In genomic region chr3:117398166-117398954, GRCh38 we compare ENCODE assay signal across 14 cellular contexts.
DNase-seq lines count a peak whose midpoint lies in the region; ATAC-seq lines count a peak whose summit lies in the region.
"Had no signal": no experiment of that assay in that cellular context is flagged by ENCODE, and none has a peak within 500 bp of the region (broad histone marks: within the 10 kb centered on the region; RNA-seq: fewer than 3 reads in every experiment).

No MANE protein-coding gene starts in this region.

- H3K27ac ChIP-seq in angular gyrus (ENCODE audit: low read depth, low read length) = peak overlapping the region; percentile 76
- H3K27ac ChIP-seq: breast epithelium had no signal

- ATAC-seq in HG03565 (IDR thresholded peaks at IDR 0.05; ENCODE audit: unreplicated experiment) (no peak), HG03571 (IDR thresholded peaks at IDR 0.05; ENCODE audit: unreplicated experiment) (no peak)
- ATAC-seq: activated CD4-positive, CD25-positive, alpha-beta regulatory T cell treated with anti-CD3 and anti-CD28 coated beads, Interleukin-2, amount 50 U/mL, for 24 hours; activated T-cell treated with anti-CD3 and anti-CD28 coated beads, Interleukin-2, amount 50 U/mL, for 4 hours; naive thymus-derived CD8-positive, alpha-beta T cell had no signal

- peaks cover 2% of the 10 kb centered on the region; the same call in 1 of the 2 replicates for H3K27me3 ChIP-seq in HAP-1 (ENCODE audit: low read depth)
- H3K27me3 ChIP-seq: breast epithelium had no signal

- peaks cover 4% of the 10 kb centered on the region; the same call in 1 of the 2 replicates for H3K4me1 ChIP-seq in HAP-1
- H3K4me1 ChIP-seq: breast epithelium had no signal

- H3K9me3 ChIP-seq in HAP-1 = no peaks in the 10 kb centered on the region
- H3K9me3 ChIP-seq: breast epithelium had no signal

- peak; percentile 60 for DNase-seq in COLO668 (lab: John Stamatoyannopoulos, UW; ENCODE audit: unreplicated experiment)
- peak; percentile 34 to 44 for DNase-seq in NCI-H1930 (lab: John Stamatoyannopoulos, UW)
- DNase-seq in iPS-NIHi7 (ENCODE audit: extremely low spot score) = peak; percentile 43
- no peak for DNase-seq in foreskin melanocyte
- DNase-seq in HAP-1 (ENCODE audit: low spot score in 2 of 2) = no peak
- DNase-seq: activated T-cell treated with anti-CD3 and anti-CD28 coated beads, Interleukin-2, amount 50 U/mL, for 4 hours; DMS 273 treated with DMSO at 0.1 percent for 48 hours; Karpas-422; naive thymus-derived CD8-positive, alpha-beta T cell had no signal

- in situ Hi-C loops in HAP-1 (cut with MboI; ENCODE audit: low sequenced_read_pairs) = no loop called here

- H3K4me3 ChIP-seq in HAP-1 = no peak overlapping the region
- H3K4me3 ChIP-seq: breast epithelium had no signal

- no peaks in the 10 kb centered on the region for H3K36me3 ChIP-seq in HAP-1 (replicated peaks)
- H3K36me3 ChIP-seq: breast epithelium had no signal

Comparison
In these comparisons a context has a peak if more than half of its experiments do, and no peak if none do; other contexts are left out.
1. DNase-seq: peak in COLO668 (single experiment), NCI-H1930 (2 of 2) and iPS-NIHi7 (single experiment); none in foreskin melanocyte (single experiment) and HAP-1 (0 of 2).